Comparison of ENCODE assay signal across 23 cellular contexts in genomic region chr11:20529757-20530156, GRCh38.
"Had no signal": no experiment of that assay in that cellular context is flagged by ENCODE, and none has a peak within 500 bp of the region (broad histone marks: within the 10 kb centered on the region; RNA-seq: fewer than 3 reads in every experiment).

No MANE protein-coding gene starts in this region.

- H3K27me3 ChIP-seq: gastrocnemius medialis, right lobe of liver, tibial nerve, upper lobe of left lung had no signal

- H3K79me2 ChIP-seq: parathyroid adenoma had no signal

- H3K4me3 ChIP-seq: gastrocnemius medialis, left lung, mucosa of descending colon, right lobe of liver, thoracic aorta, tibial nerve, upper lobe of left lung had no signal

- H3K4me1 Mint-ChIP-seq: mesothelial cell of epicardium; naive B cell; neural crest cell; stimulated activated naive B cell treated with anti-CD40 and anti-IgM and Interleukin-4, amounts not matched to agents 10 μg/mL and 1 μg/mL and 100 μg/mL, for 72 hours had no signal

- H3K36me3 ChIP-seq: gastrocnemius medialis, left lung, right lobe of liver, thoracic aorta, tibial nerve, upper lobe of left lung had no signal

- H3K9me3 Mint-ChIP-seq: effector memory CD8-positive, alpha-beta T cell; mesothelial cell of epicardium; naive B cell; natural killer cell treated with Interleukin-12 subunit alpha and Interleukin-12 subunit beta and Interleukin-15 and Interleukin-18, amount 100 ng/mL, for 72 hours; neural crest cell; stimulated activated naive B cell treated with anti-CD40 and anti-IgM and Interleukin-4, amounts not matched to agents 10 μg/mL and 1 μg/mL and 100 μg/mL, for 72 hours; stimulated activated naive CD8-positive, alpha-beta T cell treated with anti-CD3 and anti-CD28 coated beads, Interleukin-15, Interleukin-2, amounts not matched to agents 100 ng/mL and 50 ng/mL, for 24 hours had no signal

- H3K27ac ChIP-seq: gastrocnemius medialis, left lung, parathyroid adenoma, right lobe of liver, thoracic aorta, tibial nerve, upper lobe of left lung had no signal

- DNase-seq: cortex of kidney; effector memory CD8-positive, alpha-beta T cell; foreskin fibroblast; gastrocnemius medialis; left cardiac atrium; left lung; mesenchymal stem cell; mucosa of descending colon; naive B cell; right lobe of liver; small intestine; stimulated activated CD4-positive, alpha-beta T cell treated with anti-CD3 and anti-CD28 coated beads, Interleukin-15, amount 100 ng/mL, for 24 hours; stimulated activated CD4-positive, alpha-beta T cell treated with anti-CD3 and anti-CD28 coated beads, Interleukin-2, amount 100 ng/mL, for 48 hours; stimulated activated naive B cell treated with anti-CD40 and anti-IgM and Interleukin-4, amounts not matched to agents 10 μg/mL and 1 μg/mL and 100 μg/mL, for 72 hours; upper lobe of left lung had no signal

- H3K27me3 Mint-ChIP-seq: progenitor cell of endocrine pancreas had no signal

- H3K9ac ChIP-seq: parathyroid adenoma had no signal

- H2AFZ ChIP-seq: parathyroid adenoma had no signal

- H3K9me3 ChIP-seq: gastrocnemius medialis, left lung, mucosa of descending colon, right lobe of liver, thoracic aorta, tibial nerve, upper lobe of left lung had no signal

- H3K36me3 Mint-ChIP-seq: mesothelial cell of epicardium; naive B cell; natural killer cell treated with Interleukin-12 subunit alpha and Interleukin-12 subunit beta and Interleukin-15 and Interleukin-18, amount 100 ng/mL, for 72 hours; stimulated activated naive B cell treated with anti-CD40 and anti-IgM and Interleukin-4, amounts not matched to agents 10 μg/mL and 1 μg/mL and 100 μg/mL, for 72 hours had no signal

- H3K4me1 ChIP-seq: gastrocnemius medialis, left lung, parathyroid adenoma, right lobe of liver, tibial nerve, upper lobe of left lung had no signal

- H3K4me3 Mint-ChIP-seq: effector memory CD8-positive, alpha-beta T cell; mesothelial cell of epicardium; naive B cell; natural killer cell treated with Interleukin-12 subunit alpha and Interleukin-12 subunit beta and Interleukin-15 and Interleukin-18, amount 100 ng/mL, for 72 hours; neural crest cell; stimulated activated naive B cell treated with anti-CD40 and anti-IgM and Interleukin-4, amounts not matched to agents 10 μg/mL and 1 μg/mL and 100 μg/mL, for 72 hours; stimulated activated naive CD8-positive, alpha-beta T cell treated with anti-CD3 and anti-CD28 coated beads, Interleukin-15, Interleukin-2, amounts not matched to agents 100 ng/mL and 50 ng/mL, for 24 hours had no signal

- H3K27ac Mint-ChIP-seq: effector memory CD8-positive, alpha-beta T cell; mesothelial cell of epicardium; naive B cell; natural killer cell treated with Interleukin-12 subunit alpha and Interleukin-12 subunit beta and Interleukin-15 and Interleukin-18, amount 100 ng/mL, for 72 hours; progenitor cell of endocrine pancreas; stimulated activated naive B cell treated with anti-CD40 and anti-IgM and Interleukin-4, amounts not matched to agents 10 μg/mL and 1 μg/mL and 100 μg/mL, for 72 hours; stimulated activated naive CD8-positive, alpha-beta T cell treated with anti-CD3 and anti-CD28 coated beads, Interleukin-15, Interleukin-2, amounts not matched to agents 100 ng/mL and 50 ng/mL, for 24 hours had no signal
